12 cellular contexts compared by ENCODE assay signal in genomic region chr11:67211656-67212436, GRCh38. TPM values are rescaled to one million over a fixed set of nuclear protein-coding genes. Genes with fewer than 3 reads are reported as not detected.
DNase-seq lines count a peak whose midpoint lies in the region; ATAC-seq and TF ChIP-seq lines count a peak whose summit lies in the region.
"Had no signal": no experiment of that assay in that cellular context is flagged by ENCODE, and none has a peak within 500 bp of the region (broad histone marks: within the 10 kb centered on the region; RNA-seq: fewer than 3 reads in every experiment).

No MANE protein-coding gene starts in this region.

- H3K27me3 Mint-ChIP-seq in activated naive CD8-positive, alpha-beta T cell, result no peaks in the 10 kb centered on the region
- H3K27me3 Mint-ChIP-seq in activated naive CD8-positive, alpha-beta T cell treated with anti-CD3 and anti-CD28 coated beads for 36 hours, result no peaks in the 10 kb centered on the region
- H3K27me3 Mint-ChIP-seq in activated T-helper 17 cell treated with anti-CD3 and anti-CD28 coated beads, Interleukin-2, amount 50 U/mL, for 72 hours, result no peaks in the 10 kb centered on the region
- H3K27me3 Mint-ChIP-seq in naive thymus-derived CD8-positive, alpha-beta T cell, result no peaks in the 10 kb centered on the region
- no peaks in the 10 kb centered on the region for H3K27me3 Mint-ChIP-seq in chondrocyte (ENCODE audit: low read depth)

- peaks cover 2% of the 10 kb centered on the region for H3K36me3 Mint-ChIP-seq in activated naive CD8-positive, alpha-beta T cell
- H3K36me3 Mint-ChIP-seq in activated naive CD8-positive, alpha-beta T cell treated with anti-CD3 and anti-CD28 coated beads for 36 hours, result peaks cover 23% of the 10 kb centered on the region
- H3K36me3 Mint-ChIP-seq in activated T-helper 17 cell treated with anti-CD3 and anti-CD28 coated beads, Interleukin-2, amount 50 U/mL, for 72 hours (ENCODE audit: low read depth), result peaks cover 89% of the 10 kb centered on the region
- peaks cover 0 to 80% (median 7%) of the 10 kb centered on the region in 3 donors for H3K36me3 Mint-ChIP-seq in naive thymus-derived CD8-positive, alpha-beta T cell
- H3K36me3 Mint-ChIP-seq in chondrocyte (ENCODE audit: low read depth), result peaks cover 18% of the 10 kb centered on the region

- H3K27ac Mint-ChIP-seq in activated naive CD8-positive, alpha-beta T cell, result peak overlapping the region; percentile 52
- H3K27ac Mint-ChIP-seq in activated naive CD8-positive, alpha-beta T cell treated with anti-CD3 and anti-CD28 coated beads for 36 hours, result no peak overlapping the region
- peak overlapping the region; percentile 8 for H3K27ac Mint-ChIP-seq in activated T-helper 17 cell treated with anti-CD3 and anti-CD28 coated beads, Interleukin-2, amount 50 U/mL, for 72 hours
- H3K27ac Mint-ChIP-seq in naive thymus-derived CD8-positive, alpha-beta T cell, result peak overlapping the region; percentile 3 to 89 (median 56)
- H3K27ac Mint-ChIP-seq in chondrocyte (ENCODE audit: unreplicated experiment), result no peak overlapping the region

- H3K9me3 Mint-ChIP-seq in activated naive CD8-positive, alpha-beta T cell (ENCODE audit: low read depth), result no peaks in the 10 kb centered on the region
- no peaks in the 10 kb centered on the region for H3K9me3 Mint-ChIP-seq in activated naive CD8-positive, alpha-beta T cell treated with anti-CD3 and anti-CD28 coated beads for 36 hours
- no peaks in the 10 kb centered on the region for H3K9me3 Mint-ChIP-seq in activated T-helper 17 cell treated with anti-CD3 and anti-CD28 coated beads, Interleukin-2, amount 50 U/mL, for 72 hours
- H3K9me3 Mint-ChIP-seq in naive thymus-derived CD8-positive, alpha-beta T cell, result no peaks in the 10 kb centered on the region
- no peaks in the 10 kb centered on the region for H3K9me3 Mint-ChIP-seq in chondrocyte (ENCODE audit: low read depth)

- peaks cover 12% of the 10 kb centered on the region for H3K4me1 Mint-ChIP-seq in activated naive CD8-positive, alpha-beta T cell (ENCODE audit: low read depth)
- H3K4me1 Mint-ChIP-seq in activated naive CD8-positive, alpha-beta T cell treated with anti-CD3 and anti-CD28 coated beads for 36 hours, result peaks cover 14% of the 10 kb centered on the region
- H3K4me1 Mint-ChIP-seq in activated T-helper 17 cell treated with anti-CD3 and anti-CD28 coated beads, Interleukin-2, amount 50 U/mL, for 72 hours, result no peaks in the 10 kb centered on the region
- peaks cover 2 to 22% (median 19%) of the 10 kb centered on the region in 4 donors for H3K4me1 Mint-ChIP-seq in naive thymus-derived CD8-positive, alpha-beta T cell
- no peaks in the 10 kb centered on the region for H3K4me1 Mint-ChIP-seq in chondrocyte (ENCODE audit: low read depth)

- no peak for DNase-seq in activated naive CD8-positive, alpha-beta T cell treated with anti-CD3 and anti-CD28 coated beads for 36 hours
- DNase-seq in NOMO-1 (lab: John Stamatoyannopoulos, UW; ENCODE audit: unreplicated experiment in 2 of 2) (peak; percentile 28 to 81), chondrocyte (ENCODE audit: low spot score) (no peak), NCI-H2107 treated with DMSO at 0.1 percent for 48 hours (lab: John Stamatoyannopoulos, UW; ENCODE audit: unreplicated experiment) (no peak)
- no peak for DNase-seq in naive thymus-derived CD8-positive, alpha-beta T cell
- DNase-seq in NK-92 treated with Interleukin-12 subunit alpha and Interleukin-12 subunit beta, amount 100 ng/mL, for 24 hours (lab: John Stamatoyannopoulos, UW), result no peak
- DNase-seq: anterior cingulate cortex, mammary epithelial cell, NCI-H1417, NCI-H2227 treated with DMSO at 0.1 percent for 48 hours had no signal

- POLR2A ChIA-PET in naive thymus-derived CD8-positive, alpha-beta T cell (lab: Charles Lee), result interaction anchor here (0.5 to 0.6 kb wide), 2 partner anchors 9 to 1547 kb away, joined by 3 read pairs; no protein-coding TSS in a partner anchor

- no peak for TF ChIP-seq CTCF in chondrocyte (IDR thresholded peaks at IDR 0.05)

- H3K4me3 Mint-ChIP-seq in activated naive CD8-positive, alpha-beta T cell, result no peak overlapping the region
- H3K4me3 Mint-ChIP-seq in activated naive CD8-positive, alpha-beta T cell treated with anti-CD3 and anti-CD28 coated beads for 36 hours, result no peak overlapping the region
- H3K4me3 Mint-ChIP-seq in activated T-helper 17 cell treated with anti-CD3 and anti-CD28 coated beads, Interleukin-2, amount 50 U/mL, for 72 hours, result no peak overlapping the region
- H3K4me3 Mint-ChIP-seq in naive thymus-derived CD8-positive, alpha-beta T cell, result no peak overlapping the region
- no peak overlapping the region for H3K4me3 Mint-ChIP-seq in chondrocyte (ENCODE audit: unreplicated experiment)

- no peak for ATAC-seq in activated T-helper 17 cell treated with anti-CD3 and anti-CD28 coated beads, Interleukin-2, amount 50 U/mL, for 72 hours (replicated peaks)
- ATAC-seq in naive thymus-derived CD8-positive, alpha-beta T cell, result no peak

RNA-seq across cellular contexts. Expression of gene GRK2, which starts 54.4 kb away (rescaled TPM):
- 100 to 1,000 TPM; 211 to 219 TPM for total RNA-seq in activated naive CD8-positive, alpha-beta T cell treated with anti-CD3 and anti-CD28 coated beads for 36 hours
- total RNA-seq in activated T-helper 17 cell treated with anti-CD3 and anti-CD28 coated beads, Interleukin-2, amount 50 U/mL, for 72 hours, result 100 to 1,000 TPM; 197 to 265 TPM
- 100 to 1,000 TPM; 345 to 354 TPM for total RNA-seq in naive thymus-derived CD8-positive, alpha-beta T cell
- 10 to 100 TPM; 16.8 to 70.7 (median 31.1) TPM for polyA plus RNA-seq in naive thymus-derived CD8-positive, alpha-beta T cell
- total RNA-seq in chondrocyte, result 34.0 to 38.3 TPM (median 36.1 TPM) in 3 replicates

Comparison
In these comparisons a context has a peak if more than half of its experiments do, and no peak if none do; other contexts are left out.
1. H3K27ac Mint-ChIP-seq: peak in activated naive CD8-positive, alpha-beta T cell (single experiment), activated T-helper 17 cell treated with anti-CD3 and anti-CD28 coated beads, Interleukin-2, amount 50 U/mL, for 72 hours (single experiment) and naive thymus-derived CD8-positive, alpha-beta T cell (10 of 10); none in activated naive CD8-positive, alpha-beta T cell treated with anti-CD3 and anti-CD28 coated beads for 36 hours (single experiment) and chondrocyte (single experiment).
2. DNase-seq: peak in NOMO-1 (2 of 2); none in activated naive CD8-positive, alpha-beta T cell treated with anti-CD3 and anti-CD28 coated beads for 36 hours (single experiment), naive thymus-derived CD8-positive, alpha-beta T cell (0 of 10), chondrocyte (single experiment), NK-92 treated with Interleukin-12 subunit alpha and Interleukin-12 subunit beta, amount 100 ng/mL, for 24 hours (single experiment) and NCI-H2107 treated with DMSO at 0.1 percent for 48 hours (single experiment).